Comparison of ENCODE assay signal across 21 cellular contexts in the genomic region with DNA sequence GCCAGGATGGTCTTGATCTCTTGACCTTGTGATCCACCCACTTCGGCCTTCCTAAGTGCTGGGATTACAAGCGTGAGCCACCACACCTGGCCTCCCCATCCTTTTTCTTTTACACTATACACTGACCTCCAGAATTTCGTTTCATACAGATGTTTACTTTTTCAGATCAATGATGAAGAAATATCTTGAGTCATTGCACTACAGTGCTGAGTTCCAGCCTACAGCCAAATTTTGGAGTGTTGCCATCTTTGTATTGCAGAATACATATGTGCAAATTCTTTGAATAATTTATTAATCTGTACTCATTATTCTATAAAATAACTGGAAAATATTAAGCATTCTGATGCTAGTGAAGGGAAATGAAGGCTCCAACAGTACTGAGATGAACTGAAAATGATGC. TPM values are rescaled to one million over a fixed set of nuclear protein-coding genes. Genes with fewer than 3 reads are reported as not detected.
A peak's percentile ranks its signal among the peaks of the same experiment; 100 is the strongest.
DNase-seq lines count a peak whose midpoint lies in the region; ATAC-seq and TF ChIP-seq lines count a peak whose summit lies in the region.
"Had no signal": no experiment of that assay in that cellular context is flagged by ENCODE, and none has a peak within 500 bp of the region (broad histone marks: within the 10 kb centered on the region; RNA-seq: fewer than 3 reads in every experiment).

No MANE protein-coding gene starts in this region.

- H3K36me3 Mint-ChIP-seq in CD8-positive, alpha-beta T cell = no peaks in the 10 kb centered on the region

- no peak for TF ChIP-seq CTCF in RWPE2 (IDR thresholded peaks at IDR 0.05; ENCODE audit: poor library complexity, severe bottlenecking)
- TF ChIP-seq CTCF in foreskin fibroblast (IDR thresholded peaks at IDR 0.05; ENCODE audit: low read depth, low read length) = no peak
- TF ChIP-seq CTCF in CD8-positive, alpha-beta T cell (IDR thresholded peaks at IDR 0.05) = no peak
- no peak for TF ChIP-seq CTCF in omental fat pad (IDR thresholded peaks at IDR 0.05)

- DNase-seq in HCEC 1CT = peak; percentile 70
- DNase-seq in RWPE2 (ENCODE audit: low spot score) = no peak
- peak; percentile 12 for DNase-seq in epithelial cell of prostate (ENCODE audit: low read depth, low spot score)
- DNase-seq in foreskin fibroblast = peak; percentile 10 to 64
- DNase-seq in CD8-positive, alpha-beta T cell = no peak
- no peak for DNase-seq in omental fat pad (ENCODE audit: low spot score)
- no peak for DNase-seq in activated naive CD4-positive, alpha-beta T cell treated with Interleukin-2 at 50 U/mL for 16 hours
- DNase-seq: Calu3, DMS79 treated with DMSO at 0.1 percent for 48 hours, GDM1, GOT3, HFFc6, KBM-7, MG63, NCI-H1092 treated with DMSO at 0.1 percent for 48 hours, NCI-H1694 treated with DMSO at 0.1 percent for 48 hours, NCI-H69, Peyer's patch, SIG-M5 had no signal

- no peaks in the 10 kb centered on the region for H3K27me3 ChIP-seq in RWPE2 (ENCODE audit: insufficient read depth, poor library complexity, severe bottlenecking)
- no peaks in the 10 kb centered on the region for H3K27me3 ChIP-seq in CD8-positive, alpha-beta T cell (ENCODE audit: insufficient read depth, low read length)
- H3K27me3 ChIP-seq: MG63, Peyer's patch had no signal

- ATAC-seq in RWPE2 (ENCODE audit: low read depth) (peak; percentile 88), omental fat pad (ENCODE audit: low FRiP score) (no peak), GM19467 (IDR thresholded peaks at IDR 0.05; ENCODE audit: unreplicated experiment) (no peak)
- no peak for ATAC-seq in CD8-positive, alpha-beta T cell
- ATAC-seq: A549 had no signal

- H3K27ac ChIP-seq in RWPE2 (ENCODE audit: poor library complexity, severe bottlenecking) (no peak overlapping the region), epithelial cell of prostate (no peak overlapping the region)
- no peak overlapping the region for H3K27ac ChIP-seq in CD8-positive, alpha-beta T cell (ENCODE audit: low read depth, low read length)
- H3K27ac ChIP-seq: A549, Peyer's patch had no signal

- H3K27ac Mint-ChIP-seq in CD8-positive, alpha-beta T cell = no peak overlapping the region
- H3K27ac Mint-ChIP-seq: HFFc6 had no signal

- H3K9me3 ChIP-seq in RWPE2 (ENCODE audit: severe bottlenecking) = no peaks in the 10 kb centered on the region
- H3K9me3 ChIP-seq in CD8-positive, alpha-beta T cell (ENCODE audit: low read length) = no peaks in the 10 kb centered on the region
- H3K9me3 ChIP-seq: A549, MG63, Peyer's patch had no signal

- intact Hi-C loops in CD8-positive, alpha-beta T cell (cut with DNase I, micrococcal nuclease) = no loop called here

- H3K27me3 Mint-ChIP-seq in CD8-positive, alpha-beta T cell (ENCODE audit: low read depth) = no peaks in the 10 kb centered on the region

- H3K36me3 ChIP-seq in RWPE2 (ENCODE audit: low read depth) = no peaks in the 10 kb centered on the region
- H3K36me3 ChIP-seq in CD8-positive, alpha-beta T cell (ENCODE audit: insufficient read depth, low read length) = no peaks in the 10 kb centered on the region
- H3K36me3 ChIP-seq: MG63, Peyer's patch had no signal

- H3K4me3 ChIP-seq in RWPE2 (ENCODE audit: severe bottlenecking) (no peak overlapping the region), foreskin fibroblast (ENCODE audit: low read depth in 1 of 2, low read length in 2 of 2) (no peak overlapping the region)
- H3K4me3 ChIP-seq in CD8-positive, alpha-beta T cell (ENCODE audit: low read depth, low read length) = no peak overlapping the region
- H3K4me3 ChIP-seq: A549, MG63, Peyer's patch had no signal

- no peaks in the 10 kb centered on the region for H3K4me1 Mint-ChIP-seq in CD8-positive, alpha-beta T cell (ENCODE audit: low read depth)

- peaks cover 19% of the 10 kb centered on the region for H3K4me1 ChIP-seq in RWPE2 (ENCODE audit: insufficient read depth, poor library complexity, severe bottlenecking)
- no peaks in the 10 kb centered on the region for H3K4me1 ChIP-seq in CD8-positive, alpha-beta T cell (ENCODE audit: insufficient read depth, low read length)
- H3K4me1 ChIP-seq: A549, Peyer's patch had no signal

- CTCF ChIA-PET in CD8-positive, alpha-beta T cell (lab: Charles Lee) = no interaction called here

- no peak overlapping the region for H3K4me3 Mint-ChIP-seq in CD8-positive, alpha-beta T cell
- H3K4me3 Mint-ChIP-seq: HFFc6 had no signal

- POLR2A ChIA-PET in CD8-positive, alpha-beta T cell (lab: Charles Lee) = no interaction called here

- H3K9me3 Mint-ChIP-seq in CD8-positive, alpha-beta T cell = no peaks in the 10 kb centered on the region
- H3K9me3 Mint-ChIP-seq: HFFc6 had no signal

RNA-seq across cellular contexts. Expression of a gene that starts 12.5 kb away (rescaled TPM):
- not detected for total RNA-seq in CD8-positive, alpha-beta T cell
- not detected for total RNA-seq in omental fat pad
- total RNA-seq: Peyer's patch had no signal

Comparison
In these comparisons a context has a peak if more than half of its experiments do, and no peak if none do; other contexts are left out.
1. DNase-seq: peak in HCEC 1CT (single experiment), epithelial cell of prostate (single experiment) and foreskin fibroblast (2 of 2); none in RWPE2 (single experiment), CD8-positive, alpha-beta T cell (0 of 7), omental fat pad (single experiment) and activated naive CD4-positive, alpha-beta T cell treated with Interleukin-2 at 50 U/mL for 16 hours (single experiment).